ENCODE assay signal across 1 cellular context in the genomic region with DNA sequence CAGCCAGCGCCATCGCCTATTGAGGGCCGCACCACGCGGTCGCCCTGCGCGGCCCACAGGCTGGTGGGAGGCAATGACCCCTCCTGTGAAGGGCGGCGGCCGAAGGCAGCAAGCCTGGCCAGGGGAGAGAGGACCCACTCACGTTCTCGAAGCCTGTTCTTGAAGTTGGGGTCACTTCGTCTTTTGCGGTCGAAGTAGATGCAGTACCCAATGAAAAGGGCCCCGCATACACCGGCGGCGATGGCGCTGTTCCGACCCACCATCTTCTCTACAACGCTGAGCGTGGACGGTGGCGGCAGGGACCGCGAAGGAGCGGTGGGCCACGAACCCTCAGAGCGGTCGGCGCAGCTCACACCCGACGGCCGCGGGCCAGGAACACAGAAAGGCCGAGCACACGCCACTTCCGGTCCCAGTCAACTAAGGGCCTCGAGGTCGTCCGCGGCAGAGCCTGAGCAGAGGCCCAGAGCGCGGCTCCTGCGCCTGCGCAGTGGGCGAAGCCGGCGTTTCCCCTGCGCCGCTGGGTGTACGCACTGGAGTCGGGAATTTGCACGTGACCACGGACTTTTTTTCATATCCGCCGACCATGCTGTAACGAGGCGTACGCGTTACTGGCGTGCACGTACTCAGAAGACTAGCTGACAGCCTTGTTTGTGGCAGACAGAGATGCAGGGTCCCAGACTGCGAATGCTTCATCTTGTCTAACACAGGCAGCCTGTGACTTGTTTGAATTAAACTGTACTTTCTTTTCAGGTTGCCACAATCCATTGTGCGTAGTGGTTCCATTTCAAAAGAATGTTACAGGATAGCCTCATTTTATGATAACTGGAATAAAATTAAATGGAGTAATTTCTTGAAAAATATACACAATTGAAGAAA.
A peak's percentile ranks its signal among the peaks of the same experiment; 100 is the strongest.
TF ChIP-seq lines count a peak whose summit lies in the region.

Gene TOMM20, minus strand, starts transcription at position 385 of the 876 bp plus-strand sequence. Its CDS starts 122 bp downstream, at position 263.

TF ChIP-seq in HEK293, 187 proteins besides CTCF, POLR2A, EP300 and RAD21 (continued from another document):
- peak; percentile 70; the same call in 1 of the 2 replicates for TF ChIP-seq ZNF558 (tag by site-specific recombination; IDR thresholded peaks at IDR 0.05)
- peak; percentile 82 for TF ChIP-seq ZNF518A (tag by site-specific recombination; conservative IDR thresholded peaks at IDR 0.05; ENCODE audit: low read depth)
- TF ChIP-seq ZEB2 (tag by site-specific recombination; IDR thresholded peaks at IDR 0.05), result peak; percentile 88
- no peak for TF ChIP-seq ZNF174 (tag by site-specific recombination; IDR thresholded peaks at IDR 0.05)
- no peak for TF ChIP-seq ZNF785 (tag by site-specific recombination; IDR thresholded peaks at IDR 0.05)
- no peak for TF ChIP-seq ZNF433 (tag by site-specific recombination; IDR thresholded peaks at IDR 0.05; ENCODE audit: low read depth)
- TF ChIP-seq WT1 (tag by site-specific recombination; IDR thresholded peaks at IDR 0.05), result peak; percentile 27; the same call in 1 of the 2 replicates
- TF ChIP-seq ZNF248 (tag by site-specific recombination; IDR thresholded peaks at IDR 0.05), result no peak
- TF ChIP-seq ZNF223 (tag by site-specific recombination; IDR thresholded peaks at IDR 0.05), result no peak
- TF ChIP-seq ZNF501 (tag by site-specific recombination; IDR thresholded peaks at IDR 0.05), result peak; percentile 100
- no peak; the same call in 1 of the 2 replicates for TF ChIP-seq ZNF596 (tag by site-specific recombination; IDR thresholded peaks at IDR 0.05)
- peak; percentile 81 for TF ChIP-seq ZNF692 (tag by site-specific recombination; IDR thresholded peaks at IDR 0.05)
TF ChIP-seq in HEK293: peak in this region for 80.
